ENCODE assay signal across 16 cellular contexts in genomic region chr3:129665024-129665768, GRCh38. TPM values are rescaled to one million over a fixed set of nuclear protein-coding genes. Genes with fewer than 3 reads are reported as not detected.
DNase-seq lines count a peak whose midpoint lies in the region; ATAC-seq, FAIRE-seq and TF ChIP-seq lines count a peak whose summit lies in the region.
"Had no signal": no experiment of that assay in that cellular context is flagged by ENCODE, and none has a peak within 500 bp of the region (broad histone marks: within the 10 kb centered on the region; RNA-seq: fewer than 3 reads in every experiment).

No MANE protein-coding gene starts in this region.

- H2AFZ ChIP-seq in ACC112 (ENCODE audit: low read length, unreplicated experiment) (no peak overlapping the region), astrocyte (ENCODE audit: low read depth, low read length) (no peak overlapping the region)

- CTCF ChIA-PET in activated CD8-positive, alpha-beta memory T cell treated with anti-CD3 and anti-CD28 coated beads, Interleukin-2, amount 10 ng/mL, durations not matched to agents 7 days and 5 days (lab: Charles Lee), result interaction anchor here (1.4 to 1.8 kb wide), 3 partner anchors 9 to 18 kb away, joined by 3 to 5 read pairs (median 4); no protein-coding TSS in a partner anchor
- CTCF ChIA-PET in CD4-positive, alpha-beta memory T cell (lab: Charles Lee; ENCODE audit: partially characterized antibody), result interaction anchor here (1.2 to 1.9 kb wide), 4 partner anchors 10 to 159 kb away, joined by 3 to 6 read pairs (median 4); no protein-coding TSS in a partner anchor

- H3K27ac Mint-ChIP-seq in HFFc6 (peak overlapping the region; percentile 75), astrocyte (ENCODE audit: unreplicated experiment) (peak overlapping the region; percentile 50)
- no peak overlapping the region for H3K27ac Mint-ChIP-seq in activated CD8-positive, alpha-beta memory T cell treated with anti-CD3 and anti-CD28 coated beads, Interleukin-2, amount 10 ng/mL, durations not matched to agents 7 days and 5 days
- H3K27ac Mint-ChIP-seq in CD4-positive, alpha-beta memory T cell, result no peak overlapping the region
- H3K27ac Mint-ChIP-seq: activated naive CD4-positive, alpha-beta T cell treated with anti-CD3 and anti-CD28 coated beads, Interleukin-2, amount 50 U/mL, for 24 hours; stimulated activated memory B cell treated with anti-CD40 and anti-IgM and Interleukin-4, amounts not matched to agents 10 μg/mL and 1 μg/mL and 100 μg/mL, for 72 hours had no signal

- no peak overlapping the region for H3K9ac ChIP-seq in astrocyte (ENCODE audit: low read length)
- H3K9ac ChIP-seq: BLaER1 treated with 17β-estradiol and CSF1 and Interleukin-3, amounts not matched to agents 10 nM and 100 nM had no signal

- H3K4me3 Mint-ChIP-seq in HFFc6 (peak overlapping the region; percentile 57), astrocyte (ENCODE audit: unreplicated experiment) (no peak overlapping the region)
- no peak overlapping the region for H3K4me3 Mint-ChIP-seq in activated CD8-positive, alpha-beta memory T cell treated with anti-CD3 and anti-CD28 coated beads, Interleukin-2, amount 10 ng/mL, durations not matched to agents 7 days and 5 days
- no peak overlapping the region for H3K4me3 Mint-ChIP-seq in CD4-positive, alpha-beta memory T cell
- H3K4me3 Mint-ChIP-seq: activated naive CD4-positive, alpha-beta T cell treated with anti-CD3 and anti-CD28 coated beads, Interleukin-2, amount 50 U/mL, for 24 hours; stimulated activated memory B cell treated with anti-CD40 and anti-IgM and Interleukin-4, amounts not matched to agents 10 μg/mL and 1 μg/mL and 100 μg/mL, for 72 hours had no signal

- no peaks in the 10 kb centered on the region for H3K9me3 ChIP-seq in astrocyte (ENCODE audit: insufficient read depth, low read depth, low read length)
- H3K9me3 ChIP-seq in CD4-positive, alpha-beta memory T cell (ENCODE audit: control insufficient read depth in 1 of 2, low read length in 2 of 2), result no peaks in the 10 kb centered on the region
- H3K9me3 ChIP-seq: BLaER1 treated with 17β-estradiol and CSF1 and Interleukin-3, amounts not matched to agents 10 nM and 100 nM; HAP-1 had no signal

- peaks cover 44% of the 10 kb centered on the region for H3K4me1 Mint-ChIP-seq in HFFc6 (ENCODE audit: low read depth)
- peaks cover 27% of the 10 kb centered on the region for H3K4me1 Mint-ChIP-seq in astrocyte (ENCODE audit: low read depth, unreplicated experiment)
- no peaks in the 10 kb centered on the region for H3K4me1 Mint-ChIP-seq in activated CD8-positive, alpha-beta memory T cell treated with anti-CD3 and anti-CD28 coated beads, Interleukin-2, amount 10 ng/mL, durations not matched to agents 7 days and 5 days
- H3K4me1 Mint-ChIP-seq in CD4-positive, alpha-beta memory T cell, result peaks cover 0 to 12% (median 3%) of the 10 kb centered on the region in 4 donors

- H3K27me3 ChIP-seq in ACC112 (ENCODE audit: insufficient read depth, low read length), result no peaks in the 10 kb centered on the region
- no peaks in the 10 kb centered on the region for H3K27me3 ChIP-seq in astrocyte (ENCODE audit: insufficient read depth, low read length)
- H3K27me3 ChIP-seq in CD4-positive, alpha-beta memory T cell (ENCODE audit: insufficient read depth, low read length), result no peaks in the 10 kb centered on the region
- H3K27me3 ChIP-seq: BLaER1 treated with 17β-estradiol and CSF1 and Interleukin-3, amounts not matched to agents 10 nM and 100 nM had no signal

- TF ChIP-seq CTCF in HFFc6 (IDR thresholded peaks at IDR 0.05) (no peak), astrocyte (IDR thresholded peaks at IDR 0.05; ENCODE audit: insufficient read depth, low read depth, low read length) (no peak)

- peak; percentile 45 for FAIRE-seq in astrocyte (lab: Jason Lieb, UNC)

- H3K27ac ChIP-seq in ACC112 (ENCODE audit: low read depth, low read length) (peak overlapping the region; percentile 64), astrocyte (ENCODE audit: low read depth, low read length) (peak overlapping the region; percentile 55)
- no peak overlapping the region for H3K27ac ChIP-seq in CD4-positive, alpha-beta memory T cell (ENCODE audit: low read depth, low read length)
- H3K27ac ChIP-seq: BLaER1 treated with 17β-estradiol and CSF1 and Interleukin-3, amounts not matched to agents 10 nM and 100 nM had no signal

- H3K79me2 ChIP-seq in ACC112 (ENCODE audit: control insufficient read depth, insufficient read depth, low read length, unreplicated experiment), result no peaks in the 10 kb centered on the region
- H3K79me2 ChIP-seq in astrocyte (ENCODE audit: insufficient read depth, low read length), result peaks cover 7% of the 10 kb centered on the region

- ATAC-seq in activated CD8-positive, alpha-beta memory T cell treated with anti-CD3 and anti-CD28 coated beads, Interleukin-2, amount 10 ng/mL, durations not matched to agents 7 days and 5 days, result no peak
- ATAC-seq in GM21515 (IDR thresholded peaks at IDR 0.05; ENCODE audit: unreplicated experiment), result no peak
- ATAC-seq in HG03280 (IDR thresholded peaks at IDR 0.05; ENCODE audit: unreplicated experiment), result no peak
- ATAC-seq: stimulated activated memory B cell treated with anti-CD40 and anti-IgM and Interleukin-4, amounts not matched to agents 10 μg/mL and 1 μg/mL and 100 μg/mL, for 72 hours had no signal

- H3K9me3 Mint-ChIP-seq in HFFc6 (no peaks in the 10 kb centered on the region), astrocyte (ENCODE audit: unreplicated experiment) (no peaks in the 10 kb centered on the region)
- H3K9me3 Mint-ChIP-seq in activated CD8-positive, alpha-beta memory T cell treated with anti-CD3 and anti-CD28 coated beads, Interleukin-2, amount 10 ng/mL, durations not matched to agents 7 days and 5 days (ENCODE audit: low read depth), result no peaks in the 10 kb centered on the region
- no peaks in the 10 kb centered on the region for H3K9me3 Mint-ChIP-seq in CD4-positive, alpha-beta memory T cell
- H3K9me3 Mint-ChIP-seq: activated naive CD4-positive, alpha-beta T cell treated with anti-CD3 and anti-CD28 coated beads, Interleukin-2, amount 50 U/mL, for 24 hours; stimulated activated memory B cell treated with anti-CD40 and anti-IgM and Interleukin-4, amounts not matched to agents 10 μg/mL and 1 μg/mL and 100 μg/mL, for 72 hours had no signal

- H3K36me3 Mint-ChIP-seq in HFFc6 (ENCODE audit: low read depth) (peaks cover 10% of the 10 kb centered on the region; the same call in 1 of the 2 replicates), astrocyte (ENCODE audit: low read depth, unreplicated experiment) (no peaks in the 10 kb centered on the region)
- peaks cover under 1% of the 10 kb centered on the region for H3K36me3 Mint-ChIP-seq in activated CD8-positive, alpha-beta memory T cell treated with anti-CD3 and anti-CD28 coated beads, Interleukin-2, amount 10 ng/mL, durations not matched to agents 7 days and 5 days
- peaks cover 3 to 22% of the 10 kb centered on the region in 2 donors for H3K36me3 Mint-ChIP-seq in CD4-positive, alpha-beta memory T cell

- H3K4me1 ChIP-seq in ACC112 (ENCODE audit: control insufficient read depth, insufficient read depth, low read length, unreplicated experiment) (peaks cover 19% of the 10 kb centered on the region), astrocyte (ENCODE audit: insufficient read depth, low read length) (peaks cover 15% of the 10 kb centered on the region)
- H3K4me1 ChIP-seq in CD4-positive, alpha-beta memory T cell (ENCODE audit: insufficient read depth, low read length), result no peaks in the 10 kb centered on the region
- H3K4me1 ChIP-seq: BLaER1 treated with 17β-estradiol and CSF1 and Interleukin-3, amounts not matched to agents 10 nM and 100 nM; HAP-1 had no signal

- no peaks in the 10 kb centered on the region for H3K36me3 ChIP-seq in ACC112 (ENCODE audit: insufficient read depth, low read length)
- H3K36me3 ChIP-seq in astrocyte (ENCODE audit: insufficient read depth, low read length), result no peaks in the 10 kb centered on the region
- no peaks in the 10 kb centered on the region for H3K36me3 ChIP-seq in CD4-positive, alpha-beta memory T cell (ENCODE audit: insufficient read depth, low read length)

- H3K4me3 ChIP-seq in ACC112 (ENCODE audit: low read depth, low read length) (no peak overlapping the region), astrocyte (ENCODE audit: insufficient read depth, low read depth, low read length) (no peak overlapping the region)
- no peak overlapping the region for H3K4me3 ChIP-seq in CD4-positive, alpha-beta memory T cell (ENCODE audit: low read length in 2 of 2)
- H3K4me3 ChIP-seq: BLaER1 treated with 17β-estradiol and CSF1 and Interleukin-3, amounts not matched to agents 10 nM and 100 nM; HAP-1 had no signal

- intact Hi-C loops in CD4-positive, alpha-beta memory T cell (cut with micrococcal nuclease), result no loop called here

- no peaks in the 10 kb centered on the region for H3K27me3 Mint-ChIP-seq in HFFc6 (ENCODE audit: insufficient read depth)
- no peaks in the 10 kb centered on the region for H3K27me3 Mint-ChIP-seq in astrocyte (ENCODE audit: low read depth, unreplicated experiment)
- H3K27me3 Mint-ChIP-seq in activated CD8-positive, alpha-beta memory T cell treated with anti-CD3 and anti-CD28 coated beads, Interleukin-2, amount 10 ng/mL, durations not matched to agents 7 days and 5 days, result no peaks in the 10 kb centered on the region
- no peaks in the 10 kb centered on the region for H3K27me3 Mint-ChIP-seq in CD4-positive, alpha-beta memory T cell
- H3K27me3 Mint-ChIP-seq: activated naive CD4-positive, alpha-beta T cell treated with anti-CD3 and anti-CD28 coated beads, Interleukin-2, amount 50 U/mL, for 24 hours; stimulated activated memory B cell treated with anti-CD40 and anti-IgM and Interleukin-4, amounts not matched to agents 10 μg/mL and 1 μg/mL and 100 μg/mL, for 72 hours had no signal

- peak overlapping the region; percentile 21 for H3K4me2 ChIP-seq in astrocyte (ENCODE audit: low read length)
- H3K4me2 ChIP-seq: BLaER1 treated with 17β-estradiol and CSF1 and Interleukin-3, amounts not matched to agents 10 nM and 100 nM had no signal

- POLR2A ChIA-PET in CD4-positive, alpha-beta memory T cell (lab: Charles Lee; ENCODE audit: partially characterized antibody), result interaction anchor here (1.6 kb wide), 1 partner anchor 39 kb away, joined by 4 read pairs; no protein-coding TSS in a partner anchor

- H4K20me1 ChIP-seq in astrocyte (ENCODE audit: insufficient read depth, low read length), result no peaks in the 10 kb centered on the region

- DNase-seq in HFFc6 (peak; percentile 74), astrocyte (ENCODE audit: low read depth) (peak; percentile 70), hepatic stellate cell (ENCODE audit: low spot score) (peak; percentile 13)
- no peak for DNase-seq in activated CD8-positive, alpha-beta memory T cell treated with anti-CD3 and anti-CD28 coated beads, Interleukin-2, amount 10 ng/mL, durations not matched to agents 7 days and 5 days
- no peak for DNase-seq in CD4-positive, alpha-beta memory T cell
- DNase-seq: activated CD4-positive, alpha-beta T cell treated with anti-CD3 and anti-CD28 coated beads, Interleukin-2, amount 50 U/mL, for 1 hour; effector CD8-positive, alpha-beta T cell; islet precursor cell; MM.1S had no signal

RNA-seq across cellular contexts. Expression of gene PLXND1, which starts 58.7 kb away (rescaled TPM):
- total RNA-seq in HFFc6 (2021; fragmentation: NEBNext Ultra II Directional; extraction: Animal tissue kit (Norgen Biotek cat#: 25700)), result 100 to 1,000 TPM in 5 of 6 experiments, 10 to 100 TPM in 1; 86.7 to 118 (median 108) TPM
- total RNA-seq in astrocyte, result 184 and 188 TPM in 2 replicates
- 1 to 10 TPM; 1.1 to 3.0 TPM for total RNA-seq in activated CD8-positive, alpha-beta memory T cell treated with anti-CD3 and anti-CD28 coated beads, Interleukin-2, amount 10 ng/mL, durations not matched to agents 7 days and 5 days
- total RNA-seq in CD4-positive, alpha-beta memory T cell, result 10 to 100 TPM; 71.4 to 72.5 TPM
- polyA plus RNA-seq in CD4-positive, alpha-beta memory T cell, result 1 to 10 TPM in 1 of 2 donors, under 1 TPM in 1; 0.03 to 8.9 TPM

Comparison
In these comparisons a context has a peak if more than half of its experiments do, and no peak if none do; other contexts are left out.
1. DNase-seq: peak in HFFc6 (single experiment), astrocyte (single experiment) and hepatic stellate cell (single experiment); none in activated CD8-positive, alpha-beta memory T cell treated with anti-CD3 and anti-CD28 coated beads, Interleukin-2, amount 10 ng/mL, durations not matched to agents 7 days and 5 days (single experiment) and CD4-positive, alpha-beta memory T cell (0 of 5).
2. H3K27ac Mint-ChIP-seq: peak in HFFc6 (single experiment) and astrocyte (single experiment); none in activated CD8-positive, alpha-beta memory T cell treated with anti-CD3 and anti-CD28 coated beads, Interleukin-2, amount 10 ng/mL, durations not matched to agents 7 days and 5 days (single experiment) and CD4-positive, alpha-beta memory T cell (0 of 7).
3. RNA of gene PLXND1, which starts 58.7 kb away (total RNA-seq): 184 to 188 TPM in astrocyte, 86.7 to 118 TPM in HFFc6 and 71.4 to 72.5 TPM in CD4-positive, alpha-beta memory T cell; 1.1 to 3.0 TPM in activated CD8-positive, alpha-beta memory T cell treated with anti-CD3 and anti-CD28 coated beads, Interleukin-2, amount 10 ng/mL, durations not matched to agents 7 days and 5 days; every median in the first group is over 10 times any median in the second.